Comparison of ENCODE assay signal across 8 cellular contexts in the genomic region with DNA sequence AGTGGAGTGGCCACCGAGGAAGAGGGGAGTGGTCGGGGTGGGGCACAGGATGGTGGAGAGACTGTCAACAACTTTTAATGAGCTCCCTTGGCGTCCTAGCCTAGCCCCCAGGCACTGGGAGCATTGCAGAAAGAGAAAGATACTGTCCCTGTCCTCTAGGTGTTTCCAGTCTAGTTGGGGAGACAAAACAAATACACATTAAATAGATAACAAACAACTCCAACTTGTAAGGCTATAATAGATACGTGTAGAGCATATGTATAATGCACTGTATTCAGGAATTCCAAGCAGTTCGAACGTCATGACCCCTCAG. TPM values are rescaled to one million over a fixed set of nuclear protein-coding genes. Genes with fewer than 3 reads are reported as not detected.
DNase-seq lines count a peak whose midpoint lies in the region; ATAC-seq and TF ChIP-seq lines count a peak whose summit lies in the region.

No MANE protein-coding gene starts in this region.

- POLR2A ChIA-PET in SK-N-SH (lab: Yijun Ruan, JAX): interaction anchor here (1.0 to 2.1 kb wide), 5 partner anchors 10 to 90 kb away, joined by 3 to 9 read pairs (median 5); no protein-coding TSS in a partner anchor

- TF ChIP-seq RAD21 in SK-N-SH (IDR thresholded peaks at IDR 0.05; ENCODE audit: low read length): no peak

- H3K27me3 ChIP-seq in SK-N-SH (ENCODE audit: insufficient read depth): no peaks in the 10 kb centered on the region
- H3K27me3 ChIP-seq in OCI-LY3 (ENCODE audit: low read depth, low read length): no peaks in the 10 kb centered on the region
- no peaks in the 10 kb centered on the region for H3K27me3 ChIP-seq in skeletal muscle satellite cell (ENCODE audit: control insufficient read depth, insufficient read depth, low read length)

- no peak for TF ChIP-seq CTCF in SK-N-SH (IDR thresholded peaks at IDR 0.05)
- TF ChIP-seq CTCF in OCI-LY3 (IDR thresholded peaks at IDR 0.05; ENCODE audit: low read depth, low read length): no peak

- DNase-seq in SK-N-SH (no peak), NCI-H2107 treated with DMSO at 0.1 percent for 48 hours (lab: John Stamatoyannopoulos, UW; ENCODE audit: unreplicated experiment) (no peak), NOMO-1 treated with dmso at 0.1 percent for 144 hours (lab: John Stamatoyannopoulos, UW; ENCODE audit: unreplicated experiment) (no peak), mucosa of gallbladder (ENCODE audit: low spot score) (no peak)
- DNase-seq in effector memory CD8-positive, alpha-beta T cell: no peak

- CTCF ChIA-PET in SK-N-SH (lab: Yijun Ruan, JAX): interaction anchor here (0.6 to 56.8 kb wide), 27 partner anchors 9 to 335 kb away, joined by 3 to 1687 read pairs (median 7); a partner anchor contains a TSS

- H3K4me3 Mint-ChIP-seq in effector memory CD8-positive, alpha-beta T cell: peak overlapping the region; percentile 85 to 88

- peaks cover 6% of the 10 kb centered on the region for H3F3A ChIP-seq in SK-N-SH (replicated peaks; ENCODE audit: insufficient read depth)

- H3K9me3 ChIP-seq in SK-N-SH (no peaks in the 10 kb centered on the region), OCI-LY3 (ENCODE audit: insufficient read depth, low read length) (no peaks in the 10 kb centered on the region), skeletal muscle satellite cell (replicated peaks; ENCODE audit: low read length) (no peaks in the 10 kb centered on the region)

- H3K36me3 Mint-ChIP-seq in effector memory CD8-positive, alpha-beta T cell (ENCODE audit: insufficient read depth): peaks cover 10% of the 10 kb centered on the region

- H3K4me2 ChIP-seq in SK-N-SH (no peak overlapping the region), OCI-LY3 (ENCODE audit: low read length) (peak overlapping the region; percentile 25; the same call in 1 of the 2 replicates), skeletal muscle satellite cell (ENCODE audit: low read length) (no peak overlapping the region)

- H3K4me1 ChIP-seq in SK-N-SH (ENCODE audit: control insufficient read depth in 1 of 2, insufficient read depth in 2 of 2, low read depth in 1 of 2, low read length in 1 of 2) (peaks cover 9 to 15% of the 10 kb centered on the region in 2 experiments), OCI-LY3 (ENCODE audit: low read length) (peaks cover 16% of the 10 kb centered on the region), skeletal muscle satellite cell (ENCODE audit: control insufficient read depth, insufficient read depth, low read length) (peaks cover 20% of the 10 kb centered on the region)

- H4K20me1 ChIP-seq in SK-N-SH (ENCODE audit: insufficient read depth) (peaks cover 40% of the 10 kb centered on the region), OCI-LY3 (ENCODE audit: insufficient read depth, low read length) (peaks cover 35% of the 10 kb centered on the region)

- peaks cover 42% of the 10 kb centered on the region for H3K79me2 ChIP-seq in SK-N-SH (ENCODE audit: insufficient read depth)
- peaks cover 44% of the 10 kb centered on the region for H3K79me2 ChIP-seq in OCI-LY3 (ENCODE audit: low read length)

- H3K4me1 Mint-ChIP-seq in effector memory CD8-positive, alpha-beta T cell (ENCODE audit: low read depth in 2 of 2): peaks cover 23 to 34% of the 10 kb centered on the region in 2 donors

- WGBS in SK-N-SH (ENCODE audit: low lambda C conversion rate): 47% methylated on average over 6 of the region's 6 CpGs

- H3K36me3 ChIP-seq in SK-N-SH (replicated peaks in 1 of 2; ENCODE audit: control insufficient read depth in 1 of 2, insufficient read depth in 2 of 2, low read length in 1 of 2) (no peaks in the 10 kb centered on the region), OCI-LY3 (replicated peaks; ENCODE audit: low read depth, low read length) (peaks cover 5% of the 10 kb centered on the region), skeletal muscle satellite cell (ENCODE audit: insufficient read depth, low read length) (no peaks in the 10 kb centered on the region)

- H3K27ac ChIP-seq in SK-N-SH (ENCODE audit: low read depth in 2 of 2, low read length in 1 of 2): no peak overlapping the region
- no peak overlapping the region for H3K27ac ChIP-seq in OCI-LY3 (ENCODE audit: low read length)

- H3K9ac ChIP-seq in SK-N-SH: no peak overlapping the region
- H3K9ac ChIP-seq in OCI-LY3 (ENCODE audit: low read length): no peak overlapping the region
- H3K9ac ChIP-seq in skeletal muscle satellite cell (ENCODE audit: low read depth, low read length): no peak overlapping the region

- H3K9me3 Mint-ChIP-seq in effector memory CD8-positive, alpha-beta T cell: no peaks in the 10 kb centered on the region

- H3K4me3 ChIP-seq in SK-N-SH (ENCODE audit: low read depth in 2 of 2, low read length in 1 of 2) (peak overlapping the region; percentile 74 to 95; a peak in 2 of 4 replicates), OCI-LY3 (ENCODE audit: low read length) (peak overlapping the region; percentile 92), skeletal muscle satellite cell (ENCODE audit: low read length) (peak overlapping the region; percentile 98)

- no peaks in the 10 kb centered on the region for H3K9me2 ChIP-seq in SK-N-SH

- H2AFZ ChIP-seq in SK-N-SH (ENCODE audit: low read depth) (no peak overlapping the region), OCI-LY3 (ENCODE audit: low read depth, low read length) (peak overlapping the region; percentile 8; the same call in 1 of the 2 replicates)

- no peak for ATAC-seq in SK-N-SH treated with all-trans-retinoic acid at 6 μM for 48 hours
- ATAC-seq in effector memory CD8-positive, alpha-beta T cell (replicated peaks): no peak

- no peaks in the 10 kb centered on the region for H3K27me3 Mint-ChIP-seq in effector memory CD8-positive, alpha-beta T cell

- TF ChIP-seq EP300 in SK-N-SH (IDR thresholded peaks at IDR 0.05; ENCODE audit: borderline replicate concordance in 1 of 2, low read depth in 1 of 2, low read length in 1 of 2): 0 out of 4 replicates have a peak, but pooled peaks of 1 of the 2 experiments have one; percentile 16

- peak overlapping the region; percentile 85 to 94 for H3K27ac Mint-ChIP-seq in effector memory CD8-positive, alpha-beta T cell

TF ChIP-seq in SK-N-SH, 30 proteins besides CTCF, POLR2A, EP300 and RAD21:
- no peak for TF ChIP-seq FOXM1 (IDR thresholded peaks at IDR 0.05; ENCODE audit: low read depth)
- TF ChIP-seq NFIC (IDR thresholded peaks at IDR 0.05; ENCODE audit: borderline replicate concordance): no peak
- no peak for TF ChIP-seq TEAD4 (IDR thresholded peaks at IDR 0.05; ENCODE audit: borderline replicate concordance, insufficient read depth)
- TF ChIP-seq GATA2 (CRISPR knock-in tag; IDR thresholded peaks at IDR 0.05): no peak

TF ChIP-seq in SK-N-SH treated with all-trans-retinoic acid at 6 μM for 48 hours, 23 proteins besides CTCF, POLR2A, EP300 and RAD21 (continues in another document):
- TF ChIP-seq ZFP3 (CRISPR knock-in tag; IDR thresholded peaks at IDR 0.05) (no peak), PPARA (CRISPR knock-in tag; IDR thresholded peaks at IDR 0.05; ENCODE audit: borderline replicate concordance) (no peak), CSDC2 (CRISPR knock-in tag; IDR thresholded peaks at IDR 0.05) (no peak), SNAI2 (CRISPR knock-in tag; IDR thresholded peaks at IDR 0.05) (no peak)
- TF ChIP-seq, protein P1, sequence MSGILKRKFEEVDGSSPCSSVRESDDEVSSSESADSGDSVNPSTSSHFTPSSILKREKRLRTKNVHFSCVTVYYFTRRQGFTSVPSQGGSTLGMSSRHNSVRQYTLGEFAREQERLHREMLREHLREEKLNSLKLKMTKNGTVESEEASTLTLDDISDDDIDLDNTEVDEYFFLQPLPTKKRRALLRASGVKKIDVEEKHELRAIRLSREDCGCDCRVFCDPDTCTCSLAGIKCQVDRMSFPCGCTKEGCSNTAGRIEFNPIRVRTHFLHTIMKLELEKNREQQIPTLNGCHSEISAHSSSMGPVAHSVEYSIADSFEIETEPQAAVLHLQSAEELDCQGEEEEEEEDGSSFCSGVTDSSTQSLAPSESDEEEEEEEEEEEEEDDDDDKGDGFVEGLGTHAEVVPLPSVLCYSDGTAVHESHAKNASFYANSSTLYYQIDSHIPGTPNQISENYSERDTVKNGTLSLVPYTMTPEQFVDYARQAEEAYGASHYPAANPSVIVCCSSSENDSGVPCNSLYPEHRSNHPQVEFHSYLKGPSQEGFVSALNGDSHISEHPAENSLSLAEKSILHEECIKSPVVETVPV (CRISPR knock-in tag; IDR thresholded peaks at IDR 0.05): no peak

RNA-seq across cellular contexts. Expression of a gene that starts 0.4 kb away (rescaled TPM):
- polyA plus RNA-seq in SK-N-SH (2012; rRNA removed): 20.0 and 25.4 TPM in 2 replicates
- 9.8 and 16.2 TPM in 2 replicates for polyA plus RNA-seq in SK-N-SH (2012; cell fraction: cytosol; rRNA removed)
- polyA plus RNA-seq in SK-N-SH (2012; cell fraction: nucleus; rRNA removed): 54.5 and 60.1 TPM in 2 replicates
- total RNA-seq in skeletal muscle satellite cell (2012; rRNA removed): 23.8 and 26.0 TPM in 2 replicates
- total RNA-seq in mucosa of gallbladder: 26.0 TPM

RNA-seq across cellular contexts. Expression of a gene that starts 14.0 kb away (rescaled TPM):
- 0.26 TPM in 1 of 2 replicates, not detected in the other for polyA plus RNA-seq in SK-N-SH (2012; rRNA removed)
- 0.04 and 0.07 TPM in 2 replicates for polyA plus RNA-seq in SK-N-SH (2012; cell fraction: cytosol; rRNA removed)
- polyA plus RNA-seq in SK-N-SH (2012; cell fraction: nucleus; rRNA removed): 0.56 and 1.2 TPM in 2 replicates
- under 0.01 TPM in 1 of 2 replicates, not detected in the other for total RNA-seq in skeletal muscle satellite cell (2012; rRNA removed)
- total RNA-seq in mucosa of gallbladder: not detected

RNA-seq across cellular contexts. Expression of a gene that starts 47.8 kb away (rescaled TPM):
- 14.0 and 16.1 TPM in 2 replicates for polyA plus RNA-seq in SK-N-SH (2012; rRNA removed)
- polyA plus RNA-seq in SK-N-SH (2012; cell fraction: cytosol; rRNA removed): 7.0 and 9.1 TPM in 2 replicates
- 51.9 and 65.9 TPM in 2 replicates for polyA plus RNA-seq in SK-N-SH (2012; cell fraction: nucleus; rRNA removed)
- 6.6 and 9.6 TPM in 2 replicates for total RNA-seq in skeletal muscle satellite cell (2012; rRNA removed)
- total RNA-seq in mucosa of gallbladder: 48.8 TPM
